8 cellular contexts compared by ENCODE assay signal in genomic region chr14:25132734-25133422, GRCh38.
DNase-seq lines count a peak whose midpoint lies in the region; ATAC-seq and TF ChIP-seq lines count a peak whose summit lies in the region.

No MANE protein-coding gene starts in this region.

- ATAC-seq in GM19463 (IDR thresholded peaks at IDR 0.05; ENCODE audit: unreplicated experiment), result peak; percentile 94
- ATAC-seq in natural killer cell treated with Interleukin-12 subunit alpha and Interleukin-12 subunit beta and Interleukin-15 and Interleukin-18, amount 100 ng/mL, for 72 hours, result peak; percentile 84 to 92

- H3K27me3 Mint-ChIP-seq in natural killer cell treated with Interleukin-12 subunit alpha and Interleukin-12 subunit beta and Interleukin-15 and Interleukin-18, amount 100 ng/mL, for 72 hours, result peaks cover 37 to 55% of the 10 kb centered on the region in 2 donors

- H3K4me3 Mint-ChIP-seq in natural killer cell treated with Interleukin-12 subunit alpha and Interleukin-12 subunit beta and Interleukin-15 and Interleukin-18, amount 100 ng/mL, for 72 hours, result no peak overlapping the region

- TF ChIP-seq POLR2A in suprapubic skin (IDR thresholded peaks at IDR 0.05), result no peak

- H3K4me1 ChIP-seq in suprapubic skin, result peaks cover 8% of the 10 kb centered on the region

- TF ChIP-seq CTCF in suprapubic skin (IDR thresholded peaks at IDR 0.05), result peak; percentile 76 to 80

- peaks cover 7% of the 10 kb centered on the region in 2 donors for H3K4me1 Mint-ChIP-seq in natural killer cell treated with Interleukin-12 subunit alpha and Interleukin-12 subunit beta and Interleukin-15 and Interleukin-18, amount 100 ng/mL, for 72 hours (ENCODE audit: low read depth in 2 of 2)

- H3K27ac ChIP-seq in suprapubic skin, result no peak overlapping the region

- H3K9me3 Mint-ChIP-seq in natural killer cell treated with Interleukin-12 subunit alpha and Interleukin-12 subunit beta and Interleukin-15 and Interleukin-18, amount 100 ng/mL, for 72 hours, result no peaks in the 10 kb centered on the region

- WGBS in suprapubic skin, result 22% methylated on average over 19 of the region's 20 CpGs

- no peaks in the 10 kb centered on the region for H3K36me3 ChIP-seq in suprapubic skin

- no peak overlapping the region for H3K27ac Mint-ChIP-seq in natural killer cell treated with Interleukin-12 subunit alpha and Interleukin-12 subunit beta and Interleukin-15 and Interleukin-18, amount 100 ng/mL, for 72 hours

- H3K9me3 ChIP-seq in suprapubic skin, result no peaks in the 10 kb centered on the region

- DNase-seq in CMK (ENCODE audit: low read depth) (peak; percentile 4), HT-29 (ENCODE audit: low spot score) (peak; percentile 77), NOMO-1 treated with dmso at 0.1 percent for 144 hours (lab: John Stamatoyannopoulos, UW; ENCODE audit: unreplicated experiment) (peak; percentile 12), activated T-cell treated with anti-CD3 and anti-CD28 coated beads for 1 hour (ENCODE audit: low read depth) (peak; percentile 13), fibroblast of peridontal ligament (ENCODE audit: extremely low read depth) (peak; percentile 66), suprapubic skin (ENCODE audit: low spot score in 2 of 2) (peak in 1 of 2 donors; percentile 81)
- no peak for DNase-seq in natural killer cell treated with Interleukin-12 subunit alpha and Interleukin-12 subunit beta and Interleukin-15 and Interleukin-18, amount 100 ng/mL, for 72 hours (ENCODE audit: low spot score)

- no peak for TF ChIP-seq EP300 in suprapubic skin (IDR thresholded peaks at IDR 0.05)

- no peaks in the 10 kb centered on the region for H3K36me3 Mint-ChIP-seq in natural killer cell treated with Interleukin-12 subunit alpha and Interleukin-12 subunit beta and Interleukin-15 and Interleukin-18, amount 100 ng/mL, for 72 hours

- H3K27me3 ChIP-seq in suprapubic skin, result peaks cover 33% of the 10 kb centered on the region

- no peak overlapping the region for H3K4me3 ChIP-seq in suprapubic skin
